In genomic region chr16:55508941-55509920, GRCh38 we compare ENCODE assay signal across 8 cellular contexts. TPM values are rescaled to one million over a fixed set of nuclear protein-coding genes. Genes with fewer than 3 reads are reported as not detected.
DNase-seq lines count a peak whose midpoint lies in the region; ATAC-seq and TF ChIP-seq lines count a peak whose summit lies in the region.

Gene LPCAT2, plus strand, starts transcription at chr16:55509072. Its CDS starts 110 bp downstream, at chr16:55509182.

- intact Hi-C loops in natural killer cell (cut with micrococcal nuclease) (no loop called here), testis (cut with DNase I; ENCODE audit: low total_unique reads) (no loop called here)

- H3K4me3 Mint-ChIP-seq in natural killer cell = peak within 1 kb of the TSS; percentile 67

- peak within 1 kb of the TSS; percentile 47 to 73 for H3K27ac ChIP-seq in testis

- H3K27ac Mint-ChIP-seq in natural killer cell = no peak within 1 kb of the TSS

- TF ChIP-seq POLR2A in testis (IDR thresholded peaks at IDR 0.05) = no peak

- H3K36me3 Mint-ChIP-seq in natural killer cell = no peaks in the 10 kb centered on the region

- TF ChIP-seq CTCF in natural killer cell (IDR thresholded peaks at IDR 0.05) = no peak
- TF ChIP-seq CTCF in testis (IDR thresholded peaks at IDR 0.05) = no peak

- no peaks in the 10 kb centered on the region for H3K36me3 ChIP-seq in testis (ENCODE audit: low read depth, missing control alignments)

- H3K9me3 ChIP-seq in testis = no peaks in the 10 kb centered on the region

- 3% methylated on average over 34 to 61 of the region's 61 CpGs for WGBS in testis, 2 donors

- H3K27me3 ChIP-seq in testis = no peaks in the 10 kb centered on the region

- peaks cover 0 to 2% of the 10 kb centered on the region in 2 donors for H3K9me3 Mint-ChIP-seq in natural killer cell

- peak within 1 kb of the TSS; percentile 75 to 79 for H3K4me3 ChIP-seq in testis

- no peaks in the 10 kb centered on the region for H3K4me1 ChIP-seq in testis

- H3K27me3 Mint-ChIP-seq in natural killer cell (ENCODE audit: low read depth in 2 of 2) = peaks cover 24 to 39% of the 10 kb centered on the region in 2 donors

- DNase-seq in 8988T = peak; percentile 88
- DNase-seq in NCI-H345 (lab: John Stamatoyannopoulos, UW) = peak; percentile 54
- DNase-seq in activated naive CD4-positive, alpha-beta T cell treated with anti-CD3 and anti-CD28 coated beads, Interleukin-2, amount 50 U/mL, for 16 hours = peak; percentile 29
- DNase-seq in germinal center (ENCODE audit: low spot score) = peak; percentile 71
- no peak for DNase-seq in natural killer cell
- DNase-seq in testis = peak; percentile 94

- H3K4me1 Mint-ChIP-seq in natural killer cell = peaks cover 5 to 15% of the 10 kb centered on the region in 2 donors

- ATAC-seq in GM18907 (IDR thresholded peaks at IDR 0.05; ENCODE audit: unreplicated experiment) (peak; percentile 58), natural killer cell (peak in 2 of 3 donors; percentile 65 to 72), GM18858 (IDR thresholded peaks at IDR 0.05; ENCODE audit: unreplicated experiment) (no peak)

RNA-seq across cellular contexts. Expression of gene LPCAT2, which starts in this region (rescaled TPM):
- total RNA-seq in natural killer cell (10 to 100 TPM in 1 of 3 donors, 1 to 10 TPM in 2; 1.6 to 23.5 (median 3.1) TPM), testis (10 to 100 TPM in 1 of 2 donors, 1 to 10 TPM in 1; 6.9 to 12.0 TPM)
- 8.5 TPM for polyA plus RNA-seq in testis (ENCODE audit: insufficient read depth, low read depth, low replicate concordance)
